In the genomic region with DNA sequence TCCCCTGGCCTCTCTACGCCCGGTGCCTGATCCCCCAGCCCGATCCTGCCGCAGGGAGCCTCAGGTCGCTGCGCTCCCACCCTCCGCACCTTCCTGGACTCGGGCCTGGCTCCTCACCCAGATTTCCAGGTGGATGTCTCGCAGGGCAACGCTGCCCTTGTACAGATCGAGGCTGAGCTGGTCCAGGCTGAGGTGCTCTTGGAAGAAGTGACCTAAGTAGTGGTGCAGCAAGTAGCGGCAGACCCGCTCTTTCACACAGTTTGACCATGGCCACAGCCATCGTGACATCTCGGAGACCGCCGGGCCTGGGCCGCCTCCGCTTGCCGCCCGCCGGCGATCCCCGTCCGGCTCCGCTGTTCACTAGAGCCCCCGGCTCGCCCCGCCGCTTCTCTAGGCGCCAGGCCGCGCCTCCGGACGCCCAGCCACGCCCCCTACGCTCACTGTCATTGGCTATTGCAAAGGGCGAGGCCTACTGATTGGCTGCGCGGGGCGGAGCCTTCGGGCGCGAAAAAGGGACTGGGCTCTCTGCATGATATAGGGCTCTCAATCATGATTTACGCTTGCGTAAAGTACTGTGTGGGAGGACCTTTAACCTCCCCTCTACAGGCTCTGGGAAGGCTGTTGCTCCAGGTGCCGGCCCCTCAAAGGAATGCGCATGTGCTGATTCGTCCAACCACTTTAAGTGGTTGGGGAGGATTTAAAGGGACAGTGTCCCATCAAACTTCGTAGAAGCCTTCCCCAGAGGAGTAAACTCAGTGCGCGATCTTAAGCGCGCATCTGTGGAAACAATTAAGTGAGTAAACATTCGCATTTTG, we compare ENCODE assay signal across 8 cellular contexts. TPM values are rescaled to one million over a fixed set of nuclear protein-coding genes. Genes with fewer than 3 reads are reported as not detected.
A peak's percentile ranks its signal among the peaks of the same experiment; 100 is the strongest.
DNase-seq lines count a peak whose midpoint lies in the region; ATAC-seq lines count a peak whose summit lies in the region.

Gene ATG2A, minus strand, starts transcription at position 362 of the 815 bp plus-strand sequence. Its CDS starts 74 bp downstream, at position 288.

- peak within 1 kb of the TSS; percentile 91 for H3K27ac ChIP-seq in temporal lobe (ENCODE audit: low read depth, low read length)

- no peaks in the 10 kb centered on the region for H3K36me3 Mint-ChIP-seq in activated naive CD4-positive, alpha-beta T cell treated with anti-CD3 and anti-CD28 coated beads, Interleukin-2, amount 50 U/mL, for 72 hours

- peak; percentile 91 for ATAC-seq in HG02610 (IDR thresholded peaks at IDR 0.05; ENCODE audit: unreplicated experiment)
- peak; percentile 98 for ATAC-seq in activated naive CD4-positive, alpha-beta T cell treated with anti-CD3 and anti-CD28 coated beads, Interleukin-2, amount 50 U/mL, for 72 hours

- no peaks in the 10 kb centered on the region for H3K9me3 Mint-ChIP-seq in activated naive CD4-positive, alpha-beta T cell treated with anti-CD3 and anti-CD28 coated beads, Interleukin-2, amount 50 U/mL, for 72 hours

- DNase-seq in NCI-H1092 treated with DMSO at 0.1 percent for 48 hours (lab: John Stamatoyannopoulos, UW) = peak; percentile 100
- DNase-seq in SKM-1 (lab: John Stamatoyannopoulos, UW; ENCODE audit: unreplicated experiment) = peak; percentile 98
- DNase-seq in activated naive CD4-positive, alpha-beta T cell treated with anti-CD3 and anti-CD28 coated beads, Interleukin-2, amount 50 U/mL, for 72 hours (ENCODE audit: low spot score in 2 of 2) = peak; percentile 98 to 100
- peak; percentile 97 for DNase-seq in glomerular endothelial cell (ENCODE audit: extremely low read depth, low read depth, low spot score)
- peak; percentile 97 for DNase-seq in occipital lobe (lab: John Stamatoyannopoulos, UW)

- peak within 1 kb of the TSS; percentile 92 to 96 for H3K27ac Mint-ChIP-seq in activated naive CD4-positive, alpha-beta T cell treated with anti-CD3 and anti-CD28 coated beads, Interleukin-2, amount 50 U/mL, for 72 hours

- peak within 1 kb of the TSS; percentile 84 for H3K4me3 ChIP-seq in GM08714 (ENCODE audit: low read length)

RNA-seq across cellular contexts. Expression of gene ATG2A, which starts in this region (rescaled TPM):
- 10 to 100 TPM; 21.2 to 26.8 TPM for total RNA-seq in activated naive CD4-positive, alpha-beta T cell treated with anti-CD3 and anti-CD28 coated beads, Interleukin-2, amount 50 U/mL, for 72 hours
- total RNA-seq in glomerular endothelial cell (27.6 and 34.5 TPM in 2 replicates), occipital lobe (5.5 TPM), temporal lobe (5.7 TPM)

Comparison
In these comparisons a context has a peak if more than half of its experiments do, and no peak if none do; other contexts are left out.
1. Peak in every context shown above with its lines: DNase-seq, ATAC-seq, H3K4me3 ChIP-seq and H3K27ac ChIP-seq.